ENCODE assay signal across 8 cellular contexts in the genomic region with DNA sequence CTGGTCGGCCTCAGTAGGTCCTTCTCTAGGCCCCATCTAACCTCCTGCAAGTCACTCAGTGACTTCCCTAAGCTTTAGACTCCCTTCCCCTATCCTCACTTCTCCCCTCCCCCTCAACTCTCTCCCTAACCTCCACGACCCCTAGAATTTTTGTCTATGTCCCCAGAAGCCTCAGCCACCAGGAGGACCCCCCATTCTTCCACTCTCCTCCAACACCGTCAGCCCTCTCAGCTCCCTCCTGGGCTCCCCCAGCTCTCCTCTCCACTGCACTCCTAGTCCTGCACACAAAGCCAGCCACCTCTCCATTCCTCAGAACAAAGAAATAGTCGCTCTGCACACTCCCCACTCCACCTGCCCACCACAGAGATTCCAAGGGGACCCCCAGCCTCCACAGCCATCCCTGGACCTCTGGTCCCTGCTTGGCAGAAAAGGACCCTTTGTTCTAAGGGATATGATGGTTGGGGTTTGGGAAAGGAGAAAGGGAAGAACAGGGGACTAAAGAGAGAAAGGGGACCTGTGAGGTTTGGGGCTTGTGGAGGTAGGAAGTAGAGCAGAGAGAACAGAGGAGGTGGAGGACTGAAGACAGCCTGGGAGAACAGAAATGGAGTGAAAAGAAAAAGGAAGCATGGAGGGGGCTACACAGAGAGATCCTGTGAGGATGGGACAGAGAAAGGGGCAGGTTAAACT. TPM values are rescaled to one million over a fixed set of nuclear protein-coding genes. Genes with fewer than 3 reads are reported as not detected.
DNase-seq lines count a peak whose midpoint lies in the region; ATAC-seq and TF ChIP-seq lines count a peak whose summit lies in the region.

No MANE protein-coding gene starts in this region.

- peak overlapping the region; percentile 99 for H3K27ac ChIP-seq in left ventricle myocardium inferior (replicated peaks)
- H3K27ac ChIP-seq in angular gyrus (ENCODE audit: low read depth, low read length), result peak overlapping the region; percentile 94
- peak overlapping the region; percentile 95 to 99 for H3K27ac ChIP-seq in uterus

- H3K27me3 Mint-ChIP-seq in memory B cell, result no peaks in the 10 kb centered on the region

- ATAC-seq in Right ventricle myocardium superior (ENCODE audit: poor library complexity), result no peak
- no peak for ATAC-seq in memory B cell (ENCODE audit: low read depth)

- no peaks in the 10 kb centered on the region for H3K9me3 ChIP-seq in left ventricle myocardium inferior (replicated peaks)
- H3K9me3 ChIP-seq in uterus, result no peaks in the 10 kb centered on the region

- H3K27ac Mint-ChIP-seq in memory B cell, result peak overlapping the region; percentile 91

- H3K36me3 ChIP-seq in left ventricle myocardium inferior (peaks cover 6% of the 10 kb centered on the region), uterus (no peaks in the 10 kb centered on the region)

- no peaks in the 10 kb centered on the region for H3K9me3 Mint-ChIP-seq in memory B cell

- peaks cover 99% of the 10 kb centered on the region for H3K4me1 ChIP-seq in left ventricle myocardium inferior
- peaks cover 10 to 29% of the 10 kb centered on the region in 2 donors for H3K4me1 ChIP-seq in uterus

- intact Hi-C loops in left ventricle myocardium inferior (cut with micrococcal nuclease) (no loop called here), Right ventricle myocardium superior (cut with DNase I) (loop anchor here (10.0 kb wide), 1 partner anchor 519 kb away; no protein-coding TSS in a partner anchor), uterus (cut with DNase I; ENCODE audit: low total_unique reads) (no loop called here)

- H3K4me3 ChIP-seq in left ventricle myocardium inferior (peak overlapping the region; percentile 77), uterus (peak overlapping the region; percentile 70 to 91)

- in situ Hi-C loops in ACHN (cut with HindIII; ENCODE audit: low pct_ligation_motif_present, low pct_unique_long_range_greater_than_20kb, low sequenced_read_pairs), result no loop called here

- TF ChIP-seq CTCF in left ventricle myocardium inferior (IDR thresholded peaks at IDR 0.05; ENCODE audit: borderline replicate concordance) (no peak), uterus (IDR thresholded peaks at IDR 0.05) (no peak)

- peaks cover 27% of the 10 kb centered on the region for H3K36me3 Mint-ChIP-seq in memory B cell

- no peak for TF ChIP-seq POLR2A in uterus (IDR thresholded peaks at IDR 0.05)

- peaks cover 55% of the 10 kb centered on the region for H3K4me1 Mint-ChIP-seq in memory B cell

- peak overlapping the region; percentile 86 for H3K4me3 Mint-ChIP-seq in memory B cell

- DNase-seq in left ventricle myocardium inferior (no peak), Right ventricle myocardium superior (no peak), memory B cell (ENCODE audit: low spot score in 2 of 2) (no peak), uterus (no peak), D341Med (ENCODE audit: low spot score) (no peak), ACHN (no peak), ureter (ENCODE audit: low spot score) (no peak)

- H3K27me3 ChIP-seq in left ventricle myocardium inferior (ENCODE audit: low read depth) (no peaks in the 10 kb centered on the region), uterus (no peaks in the 10 kb centered on the region)

RNA-seq across cellular contexts. Expression of a gene that starts 2.8 kb away (rescaled TPM):
- total RNA-seq in left ventricle myocardium inferior (69.3 TPM), Right ventricle myocardium superior (55.7 TPM), uterus (100 to 1,000 TPM in 1 of 4 donors, 10 to 100 TPM in 3; 59.4 to 178 (median 72.8) TPM), ureter (104 TPM)

RNA-seq across cellular contexts. Expression of a gene that starts 34.1 kb away (rescaled TPM):
- total RNA-seq in left ventricle myocardium inferior (not detected), Right ventricle myocardium superior (not detected), uterus (not detected), ureter (not detected)

RNA-seq across cellular contexts. Expression of a gene that starts 41.3 kb away (rescaled TPM):
- total RNA-seq in left ventricle myocardium inferior, result 21.2 TPM
- 22.5 TPM for total RNA-seq in Right ventricle myocardium superior
- total RNA-seq in uterus, result 100 to 1,000 TPM in 1 of 4 donors, 10 to 100 TPM in 3; 28.8 to 139 (median 64.2) TPM
- 83.8 TPM for total RNA-seq in ureter

RNA-seq across cellular contexts. Expression of a gene that starts 45.2 kb away (rescaled TPM):
- total RNA-seq in left ventricle myocardium inferior (77.6 TPM), Right ventricle myocardium superior (66.9 TPM), uterus (100 to 1,000 TPM in 3 of 4 donors, 10 to 100 TPM in 1; 97.6 to 474 (median 227) TPM), ureter (189 TPM)
